In genomic region chr16:88452485-88453216, GRCh38 we compare ENCODE assay signal across 1 cellular context.
TF ChIP-seq lines count a peak whose summit lies in the region.

No MANE protein-coding gene starts in this region.

TF ChIP-seq in K562, 482 proteins besides CTCF, POLR2A, EP300 and RAD21 (continued from another document and continues in another):
- no peak for TF ChIP-seq GABPB2 (CRISPR knock-in tag; conservative IDR thresholded peaks at IDR 0.05)
- peak; percentile 90 for TF ChIP-seq RNF2 (IDR thresholded peaks at IDR 0.05)
- peak; percentile 28; the same call in 1 of the 2 replicates for TF ChIP-seq ETV5 (CRISPR knock-in tag; IDR thresholded peaks at IDR 0.05; ENCODE audit: low read depth)
- TF ChIP-seq IFI16 (CRISPR knock-in tag; IDR thresholded peaks at IDR 0.05) = no peak
- TF ChIP-seq ZNF707 (CRISPR knock-in tag; conservative IDR thresholded peaks at IDR 0.05) = no peak
- peak; percentile 63; a peak in 2 of 4 replicates for TF ChIP-seq FOXK2 (conservative IDR thresholded peaks at IDR 0.05 in 1 of 2, IDR thresholded peaks at IDR 0.05 in 1 of 2; ENCODE audit: low read depth in 2 of 2)
- peak; percentile 83 for TF ChIP-seq TFAP4 (CRISPR knock-in tag; IDR thresholded peaks at IDR 0.05; ENCODE audit: borderline replicate concordance)
- TF ChIP-seq ZBTB7A (IDR thresholded peaks at IDR 0.05; ENCODE audit: borderline replicate concordance, control insufficient read depth, low read depth, low read length) = peak; percentile 95
- TF ChIP-seq STAG1 (CRISPR knock-in tag; IDR thresholded peaks at IDR 0.05; ENCODE audit: borderline replicate concordance) = no peak; the same call in 1 of the 2 replicates
- TF ChIP-seq SLC30A9 (CRISPR knock-in tag; IDR thresholded peaks at IDR 0.05) = no peak
- TF ChIP-seq ZNF511 (CRISPR knock-in tag; IDR thresholded peaks at IDR 0.05) = peak; percentile 84; the same call in 1 of the 2 replicates
- TF ChIP-seq JUN (IDR thresholded peaks at IDR 0.05; ENCODE audit: borderline replicate concordance, low read depth, low read length) = peak; percentile 44; the same call in 1 of the 2 replicates
- TF ChIP-seq JUN (CRISPR knock-in tag; IDR thresholded peaks at IDR 0.05; ENCODE audit: borderline replicate concordance) = no peak
- peak; percentile 33; the same call in 1 of the 2 replicates for TF ChIP-seq POLR2AphosphoS5 (IDR thresholded peaks at IDR 0.05; ENCODE audit: control insufficient read depth, insufficient read depth, low read depth, low read length)
- TF ChIP-seq ZNF75A (CRISPR knock-in tag; IDR thresholded peaks at IDR 0.05) = no peak
- TF ChIP-seq RBM34 (IDR thresholded peaks at IDR 0.05; ENCODE audit: borderline replicate concordance, insufficient read depth, low read length) = no peak
- no peak for TF ChIP-seq DEAF1 (CRISPR knock-in tag; IDR thresholded peaks at IDR 0.05)
- no peak for TF ChIP-seq ZNF780A (CRISPR knock-in tag; IDR thresholded peaks at IDR 0.05)
- no peak for TF ChIP-seq ZNF12 (CRISPR knock-in tag; IDR thresholded peaks at IDR 0.05)
- no peak for TF ChIP-seq PHF21A (IDR thresholded peaks at IDR 0.05; ENCODE audit: borderline replicate concordance, low read depth)
- TF ChIP-seq ATF2 (CRISPR knock-in tag; IDR thresholded peaks at IDR 0.05) = no peak
- TF ChIP-seq BRD9 (IDR thresholded peaks at IDR 0.05; ENCODE audit: low read depth, partially characterized antibody) = no peak
- no peak for TF ChIP-seq MBD1 (CRISPR knock-in tag; IDR thresholded peaks at IDR 0.05)
- no peak for TF ChIP-seq ZC3H4 (CRISPR knock-in tag; IDR thresholded peaks at IDR 0.05; ENCODE audit: borderline replicate concordance)
- peak; percentile 98 to 99 for TF ChIP-seq E2F6 (IDR thresholded peaks at IDR 0.05; ENCODE audit: borderline replicate concordance in 1 of 2, extremely low read depth in 1 of 2, insufficient read depth in 1 of 2, insufficient read length in 1 of 2, low read depth in 1 of 2, low read length in 1 of 2, poor library complexity in 1 of 2, severe bottlenecking in 1 of 2)
- peak; percentile 85 to 89; a peak in 3 of 4 replicates for TF ChIP-seq SIN3A (IDR thresholded peaks at IDR 0.05; ENCODE audit: borderline replicate concordance in 2 of 2, control insufficient read depth in 1 of 2, low read depth in 2 of 2, low read length in 2 of 2)
- no peak for TF ChIP-seq SMAD1 (IDR thresholded peaks at IDR 0.05; ENCODE audit: low read depth, low read length, partially characterized antibody)
- no peak for TF ChIP-seq TRIM28 (IDR thresholded peaks at IDR 0.05)
- 0 out of 2 replicates have a peak, but pooled peaks have one; percentile 32 for TF ChIP-seq ERF (CRISPR knock-in tag; IDR thresholded peaks at IDR 0.05)
- no peak for TF ChIP-seq ELK3 (CRISPR knock-in tag; IDR thresholded peaks at IDR 0.05)
- TF ChIP-seq MEIS2 (IDR thresholded peaks at IDR 0.05; ENCODE audit: partially characterized antibody) = no peak
- TF ChIP-seq ZNF277 (CRISPR knock-in tag; IDR thresholded peaks at IDR 0.05; ENCODE audit: borderline replicate concordance) = no peak
- TF ChIP-seq GABPB1 (CRISPR knock-in tag; IDR thresholded peaks at IDR 0.05) = peak; percentile 70
- TF ChIP-seq NKRF (IDR thresholded peaks at IDR 0.05; ENCODE audit: borderline replicate concordance) = peak; percentile 93
- TF ChIP-seq USF2 (CRISPR knock-in tag; IDR thresholded peaks at IDR 0.05) = peak; percentile 69
- peak; percentile 26 for TF ChIP-seq HMGN3 (IDR thresholded peaks at IDR 0.05; ENCODE audit: borderline replicate concordance, extremely low read depth, insufficient read length, low read depth, low read length)
- TF ChIP-seq TAF7 (tag; IDR thresholded peaks at IDR 0.05) = no peak
- TF ChIP-seq NCOR1 (IDR thresholded peaks at IDR 0.05) = no peak
- TF ChIP-seq KAT8 (IDR thresholded peaks at IDR 0.05; ENCODE audit: low read depth) = no peak
- TF ChIP-seq FOS (IDR thresholded peaks at IDR 0.05; ENCODE audit: extremely low read depth, insufficient read length) = no peak
- TF ChIP-seq ARNT (IDR thresholded peaks at IDR 0.05) = no peak
- TF ChIP-seq ZC3H11A (IDR thresholded peaks at IDR 0.05; ENCODE audit: low read depth, low read length) = no peak
- no peak for TF ChIP-seq CAMTA2 (CRISPR knock-in tag; conservative IDR thresholded peaks at IDR 0.05)
- TF ChIP-seq NFYB (IDR thresholded peaks at IDR 0.05; ENCODE audit: extremely low read depth, insufficient read length) = no peak
- TF ChIP-seq CXXC5 (CRISPR knock-in tag; IDR thresholded peaks at IDR 0.05) = peak; percentile 34
- no peak for TF ChIP-seq ZNF586 (CRISPR knock-in tag; conservative IDR thresholded peaks at IDR 0.05)
- no peak for TF ChIP-seq PTTG1 (tag; IDR thresholded peaks at IDR 0.05; ENCODE audit: low read depth)
- no peak for TF ChIP-seq SNRNP70 (optimal IDR thresholded peaks at IDR 0.05; ENCODE audit: low read depth, low read length)
- TF ChIP-seq ARHGAP35 (IDR thresholded peaks at IDR 0.05; ENCODE audit: partially characterized antibody) = no peak
- no peak; the same call in 1 of the 2 replicates for TF ChIP-seq FOXK1 (CRISPR knock-in tag; IDR thresholded peaks at IDR 0.05; ENCODE audit: borderline replicate concordance)
- TF ChIP-seq TEAD1 (CRISPR knock-in tag; IDR thresholded peaks at IDR 0.05) = no peak
- TF ChIP-seq SMC3 (conservative IDR thresholded peaks at IDR 0.05; ENCODE audit: insufficient read depth, low read depth, low read length) = no peak
- TF ChIP-seq PCBP2 (IDR thresholded peaks at IDR 0.05; ENCODE audit: low read depth, low read length, poor library complexity, severe bottlenecking) = no peak
- TF ChIP-seq ZNF280A (IDR thresholded peaks at IDR 0.05; ENCODE audit: low read depth, partially characterized antibody) = no peak
- peak; percentile 45; the same call in 1 of the 2 replicates for TF ChIP-seq MTA3 (IDR thresholded peaks at IDR 0.05; ENCODE audit: borderline replicate concordance)
- no peak for TF ChIP-seq NBN (IDR thresholded peaks at IDR 0.05; ENCODE audit: low read depth)
